Comparison of ENCODE assay signal across 13 cellular contexts in the genomic region with DNA sequence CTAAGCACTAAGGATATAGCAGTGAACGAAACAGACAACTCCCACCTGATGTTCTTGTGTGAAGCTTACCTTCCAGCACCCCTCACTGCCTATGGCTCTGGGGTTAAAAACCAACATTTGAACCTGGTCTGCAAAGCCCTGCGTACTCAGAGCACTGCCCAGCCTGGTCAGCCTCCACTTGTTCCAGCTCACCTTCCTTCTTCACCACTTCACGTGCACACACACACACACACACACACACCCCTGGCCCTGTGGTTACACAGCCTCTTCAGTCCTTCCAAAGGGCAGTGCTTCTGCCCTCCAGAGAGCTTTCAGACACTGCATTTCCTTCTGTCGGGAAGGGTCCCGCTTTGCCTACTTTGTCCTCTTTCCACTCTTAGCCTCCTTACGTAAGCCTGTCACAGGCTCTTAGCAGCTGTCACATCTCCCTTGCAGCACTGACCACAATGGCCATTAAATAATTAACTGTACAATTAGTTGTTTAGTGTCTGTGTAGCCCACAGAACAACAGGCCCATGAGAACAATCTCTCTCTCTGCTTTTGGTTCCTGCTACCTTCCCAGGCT. TPM values are rescaled to one million over a fixed set of nuclear protein-coding genes. Genes with fewer than 3 reads are reported as not detected.
"Had no signal": no experiment of that assay in that cellular context is flagged by ENCODE, and none has a peak within 500 bp of the region (broad histone marks: within the 10 kb centered on the region; RNA-seq: fewer than 3 reads in every experiment).

No MANE protein-coding gene starts in this region.

- H3K27ac Mint-ChIP-seq: activated B cell treated with CpG ODN at 0.5 μM for 24 hours; activated CD4-positive, alpha-beta T cell treated with anti-CD3 and anti-CD28 coated beads, Interleukin-2, amount 10 ng/mL, durations not matched to agents 24 days and 14 days; activated naive CD4-positive, alpha-beta T cell treated with anti-CD3 and anti-CD28 coated beads, Interleukin-2, amount 50 U/mL, for 24 hours; dendritic cell treated with granulocyte-macrophage colony-stimulating factor and Interleukin-4, amounts not matched to agents 40 ng/mL and 50 ng/mL, for 4 days; natural killer cell treated with Interleukin-12 subunit alpha and Interleukin-12 subunit beta and Interleukin-15 and Interleukin-18, amount 100 ng/mL, for 72 hours had no signal

- H3K36me3 ChIP-seq: brain microvascular endothelial cell, lower lobe of right lung, ovary, thyroid gland had no signal

- H3K27me3 ChIP-seq: brain microvascular endothelial cell, ovary, thyroid gland had no signal

- DNase-seq: activated B cell treated with CpG ODN at 0.5 μM for 24 hours; activated CD4-positive, alpha-beta T cell treated with anti-CD3 and anti-CD28 coated beads, Interleukin-2, amount 10 ng/mL, durations not matched to agents 24 days and 14 days; brain microvascular endothelial cell; cerebellar nuclear complex; lower lobe of right lung; ovary; T-helper 2 cell; thyroid gland had no signal

- H3K27me3 Mint-ChIP-seq: activated naive CD4-positive, alpha-beta T cell treated with anti-CD3 and anti-CD28 coated beads, Interleukin-2, amount 50 U/mL, for 24 hours; dendritic cell treated with granulocyte-macrophage colony-stimulating factor and Interleukin-4, amounts not matched to agents 40 ng/mL and 50 ng/mL, for 4 days had no signal

- H3K27ac ChIP-seq: brain microvascular endothelial cell, lower lobe of right lung, ovary, skin epidermis, thyroid gland had no signal

- H3K9me3 Mint-ChIP-seq: activated B cell treated with CpG ODN at 0.5 μM for 24 hours; activated CD4-positive, alpha-beta T cell treated with anti-CD3 and anti-CD28 coated beads, Interleukin-2, amount 10 ng/mL, durations not matched to agents 24 days and 14 days; activated naive CD4-positive, alpha-beta T cell treated with anti-CD3 and anti-CD28 coated beads, Interleukin-2, amount 50 U/mL, for 24 hours; dendritic cell treated with granulocyte-macrophage colony-stimulating factor and Interleukin-4, amounts not matched to agents 40 ng/mL and 50 ng/mL, for 4 days; natural killer cell treated with Interleukin-12 subunit alpha and Interleukin-12 subunit beta and Interleukin-15 and Interleukin-18, amount 100 ng/mL, for 72 hours had no signal

- H3K4me3 ChIP-seq: lower lobe of right lung, ovary, skin epidermis, thyroid gland had no signal

- H3K36me3 Mint-ChIP-seq: activated naive CD4-positive, alpha-beta T cell treated with anti-CD3 and anti-CD28 coated beads, Interleukin-2, amount 50 U/mL, for 24 hours; natural killer cell treated with Interleukin-12 subunit alpha and Interleukin-12 subunit beta and Interleukin-15 and Interleukin-18, amount 100 ng/mL, for 72 hours had no signal

- H3K4me1 ChIP-seq: thyroid gland had no signal

- H3K4me3 Mint-ChIP-seq: activated B cell treated with CpG ODN at 0.5 μM for 24 hours; activated CD4-positive, alpha-beta T cell treated with anti-CD3 and anti-CD28 coated beads, Interleukin-2, amount 10 ng/mL, durations not matched to agents 24 days and 14 days; activated naive CD4-positive, alpha-beta T cell treated with anti-CD3 and anti-CD28 coated beads, Interleukin-2, amount 50 U/mL, for 24 hours; dendritic cell treated with granulocyte-macrophage colony-stimulating factor and Interleukin-4, amounts not matched to agents 40 ng/mL and 50 ng/mL, for 4 days; natural killer cell treated with Interleukin-12 subunit alpha and Interleukin-12 subunit beta and Interleukin-15 and Interleukin-18, amount 100 ng/mL, for 72 hours had no signal

- H3K9me3 ChIP-seq: lower lobe of right lung, ovary, thyroid gland had no signal

- ATAC-seq: natural killer cell treated with Interleukin-12 subunit alpha and Interleukin-12 subunit beta and Interleukin-15 and Interleukin-18, amount 100 ng/mL, for 72 hours had no signal

RNA-seq across cellular contexts. Expression of gene TMEM220, which starts 9.6 kb away (rescaled TPM):
- total RNA-seq: epithelial cell of proximal tubule had no signal
